ENCODE assay signal across 22 cellular contexts in genomic region chr18:33600846-33601245, GRCh38. TPM values are rescaled to one million over a fixed set of nuclear protein-coding genes. Genes with fewer than 3 reads are reported as not detected.
A peak's percentile ranks its signal among the peaks of the same experiment; 100 is the strongest.
DNase-seq lines count a peak whose midpoint lies in the region; TF ChIP-seq lines count a peak whose summit lies in the region.
"Had no signal": no experiment of that assay in that cellular context is flagged by ENCODE, and none has a peak within 500 bp of the region (broad histone marks: within the 10 kb centered on the region; RNA-seq: fewer than 3 reads in every experiment).

No MANE protein-coding gene starts in this region.

- H3K27me3 Mint-ChIP-seq in osteocyte (ENCODE audit: unreplicated experiment) = no peaks in the 10 kb centered on the region
- H3K27me3 Mint-ChIP-seq: CD4-positive, alpha-beta T cell; CD8-positive, alpha-beta memory T cell had no signal

- H3K9me3 ChIP-seq in HEK293 (ENCODE audit: control insufficient read depth, insufficient read depth, low read depth, low read length) (no peaks in the 10 kb centered on the region), SK-N-MC (ENCODE audit: low read depth, low read length) (no peaks in the 10 kb centered on the region)
- H3K9me3 ChIP-seq: A549; BE2C; BLaER1 treated with 17β-estradiol and CSF1 and Interleukin-3, amounts not matched to agents 10 nM and 100 nM had no signal

- no peak for DNase-seq in SK-N-MC (ENCODE audit: low read depth, low spot score)
- DNase-seq in osteocyte (ENCODE audit: extremely low spot score, unreplicated experiment) = no peak
- no peak for DNase-seq in activated naive CD4-positive, alpha-beta T cell treated with anti-CD3 and anti-CD28 coated beads, Interleukin-2, amount 50 U/mL, for 16 hours
- DNase-seq in NCI-H1694 treated with DMSO at 0.1 percent for 48 hours (lab: John Stamatoyannopoulos, UW) = no peak
- no peak for DNase-seq in activated CD8-positive, alpha-beta memory T cell treated with anti-CD3 and anti-CD28 coated beads, Interleukin-2, amount 50 U/mL, for 48 hours
- DNase-seq: 8988T; ACHN; AML-193; BE2C; CD4-positive, alpha-beta T cell; CD8-positive, alpha-beta memory T cell; DMS 273 treated with DMSO at 0.1 percent for 48 hours; DMS79; EL; GDM1; H7; HCEC 1CT had no signal

- CTCF ChIA-PET in HEK293 (lab: Yijun Ruan, JAX) = no interaction called here

- peak overlapping the region; percentile 27 for H3K27ac Mint-ChIP-seq in osteocyte (ENCODE audit: unreplicated experiment)
- H3K27ac Mint-ChIP-seq: CD14-positive monocyte; CD4-positive, alpha-beta T cell; CD8-positive, alpha-beta memory T cell had no signal

- POLR2A ChIA-PET in HEK293 (lab: Yijun Ruan, JAX) = no interaction called here

- H3K4me1 Mint-ChIP-seq in osteocyte (ENCODE audit: unreplicated experiment) = peaks cover 47% of the 10 kb centered on the region
- H3K4me1 Mint-ChIP-seq: CD14-positive monocyte; CD8-positive, alpha-beta memory T cell had no signal

- H3K4me1 ChIP-seq in HEK293 (ENCODE audit: control insufficient read depth, insufficient read depth, low read length) = peaks cover 8% of the 10 kb centered on the region
- H3K4me1 ChIP-seq: BE2C had no signal

- H3K4me3 ChIP-seq in HEK293 (ENCODE audit: low read depth, low read length) = no peak overlapping the region
- peak overlapping the region; percentile 26 for H3K4me3 ChIP-seq in SK-N-MC
- H3K4me3 ChIP-seq: A549; BLaER1 treated with 17β-estradiol and CSF1 and Interleukin-3, amounts not matched to agents 10 nM and 100 nM; GM12878 had no signal

- no peak overlapping the region for H3K9ac ChIP-seq in SK-N-MC (ENCODE audit: insufficient read length)
- H3K9ac ChIP-seq: BLaER1 treated with 17β-estradiol and CSF1 and Interleukin-3, amounts not matched to agents 10 nM and 100 nM had no signal

- H3K27ac ChIP-seq in HEK293 (ENCODE audit: extremely low read depth, low read depth, low read length) (no peak overlapping the region), SK-N-MC (peak overlapping the region; percentile 84)
- H3K27ac ChIP-seq: A549; BLaER1 treated with 17β-estradiol and CSF1 and Interleukin-3, amounts not matched to agents 10 nM and 100 nM had no signal

- TF ChIP-seq CTCF in HEK293 (tag by site-specific recombination; IDR thresholded peaks at IDR 0.05) (no peak), osteocyte (IDR thresholded peaks at IDR 0.05) (no peak)

- H3K36me3 Mint-ChIP-seq in osteocyte (ENCODE audit: unreplicated experiment) = peaks cover 3% of the 10 kb centered on the region
- H3K36me3 Mint-ChIP-seq: CD14-positive monocyte; CD8-positive, alpha-beta memory T cell had no signal

- H3K4me3 Mint-ChIP-seq in osteocyte (ENCODE audit: unreplicated experiment) = no peak overlapping the region
- H3K4me3 Mint-ChIP-seq: CD14-positive monocyte; CD4-positive, alpha-beta T cell; CD8-positive, alpha-beta memory T cell had no signal

- H3K9me3 Mint-ChIP-seq in osteocyte (ENCODE audit: unreplicated experiment) = no peaks in the 10 kb centered on the region
- H3K9me3 Mint-ChIP-seq: CD14-positive monocyte had no signal

- no peaks in the 10 kb centered on the region for H3K36me3 ChIP-seq in HEK293 (ENCODE audit: control insufficient read depth in 2 of 2, insufficient read depth in 1 of 2, low read length in 2 of 2)
- no peaks in the 10 kb centered on the region for H3K36me3 ChIP-seq in SK-N-MC (ENCODE audit: insufficient read depth, low read length)
- H3K36me3 ChIP-seq: BE2C; BLaER1 treated with 17β-estradiol and CSF1 and Interleukin-3, amounts not matched to agents 10 nM and 100 nM had no signal

TF ChIP-seq in HEK293, 187 proteins besides CTCF, POLR2A, EP300 and RAD21:
- TF ChIP-seq ZNF394 (tag by site-specific recombination; IDR thresholded peaks at IDR 0.05; ENCODE audit: borderline replicate concordance) (no peak), ZNF114 (tag by site-specific recombination; IDR thresholded peaks at IDR 0.05) (no peak), TRIM28 (IDR thresholded peaks at IDR 0.05; ENCODE audit: borderline replicate concordance, low read length) (peak; percentile 66; the same call in 1 of the 2 replicates), ZNF600 (tag by site-specific recombination; IDR thresholded peaks at IDR 0.05) (no peak), ZNF791 (tag by site-specific recombination; IDR thresholded peaks at IDR 0.05) (no peak)
TF ChIP-seq in HEK293: peak in this region for 1.

RNA-seq across cellular contexts. Expression of gene ASXL3, which starts 22.8 kb away (rescaled TPM):
- total RNA-seq in osteocyte = 7.2 and 10.1 TPM in 2 replicates
- total RNA-seq: CD4-positive, alpha-beta T cell; CD8-positive, alpha-beta memory T cell had no signal
